ENCODE assay signal across 25 cellular contexts in genomic region chr9:104800068-104800785, GRCh38.
"Had no signal": no experiment of that assay in that cellular context is flagged by ENCODE, and none has a peak within 500 bp of the region (broad histone marks: within the 10 kb centered on the region; RNA-seq: fewer than 3 reads in every experiment).

No MANE protein-coding gene starts in this region.

- H3K9me3 ChIP-seq: esophagus squamous epithelium, gastrocnemius medialis, heart right ventricle, left lung, lower lobe of right lung had no signal

- H3K4me3 ChIP-seq: coronary artery, dorsolateral prefrontal cortex, esophagus squamous epithelium, gastrocnemius medialis, heart right ventricle, left lung, lower lobe of right lung had no signal

- H3K4me1 ChIP-seq: gastrocnemius medialis had no signal

- H3K27me3 ChIP-seq: dorsolateral prefrontal cortex, esophagus squamous epithelium, gastrocnemius medialis, heart right ventricle, left lung had no signal

- ATAC-seq: esophagus mucosa, gastrocnemius medialis, heart right ventricle, left cardiac atrium, left lung, left ventricle myocardium superior, lower lobe of right lung had no signal

- DNase-seq: dermis blood vessel endothelial cell; dorsolateral prefrontal cortex; effector CD4-positive, alpha-beta T cell; effector memory CD4-positive, alpha-beta T cell; erythroblast; esophagus squamous epithelium; foreskin fibroblast; foreskin melanocyte; gastrocnemius medialis; glutamatergic neuron; head of caudate nucleus; heart right ventricle; hippocampal formation; left cardiac atrium; left lung; left ventricle myocardium superior; lower lobe of right lung; mesendoderm; midbrain had no signal

- H3K27ac ChIP-seq: coronary artery, dorsolateral prefrontal cortex, epithelial cell of prostate, esophagus squamous epithelium, gastrocnemius medialis, heart right ventricle, left lung, lower lobe of right lung had no signal

- FAIRE-seq: colon, islet of Langerhans, keratinocyte had no signal
